ENCODE assay signal across 8 cellular contexts in the genomic region with DNA sequence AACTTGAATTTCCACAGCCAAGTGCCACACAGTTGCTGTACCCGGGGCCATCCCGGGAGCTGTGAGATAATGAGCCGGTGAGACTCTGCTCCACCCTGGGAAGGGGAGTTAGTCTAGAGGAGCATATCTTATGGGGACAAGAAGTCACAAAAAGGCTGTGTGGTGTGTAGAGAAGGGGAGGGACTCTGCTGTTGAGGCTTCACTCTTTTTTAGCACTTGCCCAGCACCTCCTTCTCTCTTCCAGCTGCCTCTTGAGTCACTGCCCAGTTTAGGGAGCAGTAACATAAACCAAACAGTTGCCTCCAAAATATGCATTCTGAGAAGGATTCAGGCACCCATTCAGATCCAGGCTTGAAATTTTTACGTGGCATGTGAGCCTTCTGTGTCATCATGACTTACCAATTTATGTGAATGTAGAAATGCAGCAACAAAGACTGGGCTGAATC. TPM values are rescaled to one million over a fixed set of nuclear protein-coding genes. Genes with fewer than 3 reads are reported as not detected.
DNase-seq lines count a peak whose midpoint lies in the region; ATAC-seq and TF ChIP-seq lines count a peak whose summit lies in the region.

No MANE protein-coding gene starts in this region.

- no peaks in the 10 kb centered on the region for H3K9me2 ChIP-seq in Karpas-422 (replicated peaks; ENCODE audit: insufficient read depth, low read length)

- peak overlapping the region; percentile 81 for H3K9ac ChIP-seq in Karpas-422 (ENCODE audit: low read length)

- no peaks in the 10 kb centered on the region for H3K9me3 Mint-ChIP-seq in activated naive CD8-positive, alpha-beta T cell treated with anti-CD3 and anti-CD28 coated beads, Interleukin-2, amount 10 ng/mL, durations not matched to agents 7 days and 5 days

- POLR2A ChIA-PET in activated naive CD8-positive, alpha-beta T cell treated with anti-CD3 and anti-CD28 coated beads, Interleukin-2, amount 10 ng/mL, durations not matched to agents 7 days and 5 days (lab: Charles Lee) = interaction anchor here (0.5 to 3.9 kb wide), 9 partner anchors 8 to 387 kb away, joined by 3 to 17 read pairs (median 4); a partner anchor contains a TSS

- intact Hi-C loops in left ventricle myocardium inferior (cut with micrococcal nuclease) (no loop called here), psoas muscle (cut with DNase I) (loop anchor here in 1 of 2 donors (2.0 kb wide), 1 partner anchor 19 kb away; no protein-coding TSS in a partner anchor)

- WGBS in psoas muscle, 3 donors = 1 to 2% (median 2%) methylated on average over 4 of the region's 4 CpGs

- H3K27ac ChIP-seq in Karpas-422 (ENCODE audit: low read length) (peak overlapping the region; percentile 40; the same call in 1 of the 2 replicates), left ventricle myocardium inferior (replicated peaks) (peak overlapping the region; percentile 96), psoas muscle (peak overlapping the region; percentile 96)

- peaks cover 8% of the 10 kb centered on the region; the same call in 1 of the 2 replicates for H4K20me1 ChIP-seq in Karpas-422 (ENCODE audit: insufficient read depth, low read depth, low read length)

- no peak for TF ChIP-seq CTCF in left ventricle myocardium inferior (IDR thresholded peaks at IDR 0.05; ENCODE audit: borderline replicate concordance)
- no peak for TF ChIP-seq CTCF in psoas muscle (IDR thresholded peaks at IDR 0.05)

- H3K9me3 ChIP-seq in Karpas-422 (ENCODE audit: low read length) (no peaks in the 10 kb centered on the region), left ventricle myocardium inferior (replicated peaks) (no peaks in the 10 kb centered on the region), psoas muscle (no peaks in the 10 kb centered on the region)

- peak overlapping the region; percentile 94 for H3K4me3 Mint-ChIP-seq in activated naive CD8-positive, alpha-beta T cell treated with anti-CD3 and anti-CD28 coated beads, Interleukin-2, amount 10 ng/mL, durations not matched to agents 7 days and 5 days

- H3K36me3 ChIP-seq in Karpas-422 (ENCODE audit: insufficient read depth, low read length) = peaks cover 9% of the 10 kb centered on the region; the same call in 1 of the 2 replicates
- H3K36me3 ChIP-seq in left ventricle myocardium inferior = peaks cover 10% of the 10 kb centered on the region
- peaks cover 0 to 23% of the 10 kb centered on the region in 2 donors for H3K36me3 ChIP-seq in psoas muscle (ENCODE audit: insufficient read depth in 1 of 2, low read depth in 1 of 2)

- peak overlapping the region; percentile 88 for H3K4me2 ChIP-seq in Karpas-422 (ENCODE audit: low read depth, low read length, poor library complexity, severe bottlenecking)

- H3K4me1 ChIP-seq in Karpas-422 (ENCODE audit: low read length) (peaks cover 47% of the 10 kb centered on the region), left ventricle myocardium inferior (peaks cover 54% of the 10 kb centered on the region), psoas muscle (peaks cover 30% of the 10 kb centered on the region)

- DNase-seq in GF-D8 (lab: John Stamatoyannopoulos, UW) = peak; percentile 32
- DNase-seq in Karpas-422 = peak; percentile 61
- no peak for DNase-seq in activated naive CD8-positive, alpha-beta T cell treated with anti-CD3 and anti-CD28 coated beads, Interleukin-2, amount 10 ng/mL, durations not matched to agents 7 days and 5 days
- DNase-seq in left ventricle myocardium inferior = no peak
- no peak for DNase-seq in psoas muscle
- DNase-seq in NCI-H345 (lab: John Stamatoyannopoulos, UW) = no peak

- peak overlapping the region; percentile 89 for H2AFZ ChIP-seq in Karpas-422 (ENCODE audit: low read length)

- peak; percentile 15 for ATAC-seq in GM21723 (IDR thresholded peaks at IDR 0.05; ENCODE audit: unreplicated experiment)
- peak; percentile 5 for ATAC-seq in activated naive CD8-positive, alpha-beta T cell treated with anti-CD3 and anti-CD28 coated beads, Interleukin-2, amount 10 ng/mL, durations not matched to agents 7 days and 5 days (ENCODE audit: low read depth)
- peak; percentile 61 to 77 (median 68) for ATAC-seq in psoas muscle
- no peak for ATAC-seq in GM18519 (IDR thresholded peaks at IDR 0.05; ENCODE audit: low FRiP score, unreplicated experiment)

- H3K79me2 ChIP-seq in Karpas-422 (ENCODE audit: low read length) = peaks cover 81% of the 10 kb centered on the region

- H3K4me3 ChIP-seq in Karpas-422 (ENCODE audit: low read length) (peak overlapping the region; percentile 85), left ventricle myocardium inferior (peak overlapping the region; percentile 91), psoas muscle (peak overlapping the region; percentile 85)

- H3K27me3 Mint-ChIP-seq in activated naive CD8-positive, alpha-beta T cell treated with anti-CD3 and anti-CD28 coated beads, Interleukin-2, amount 10 ng/mL, durations not matched to agents 7 days and 5 days = no peaks in the 10 kb centered on the region

- H3K27ac Mint-ChIP-seq in activated naive CD8-positive, alpha-beta T cell treated with anti-CD3 and anti-CD28 coated beads, Interleukin-2, amount 10 ng/mL, durations not matched to agents 7 days and 5 days = peak overlapping the region; percentile 97

- H3K36me3 Mint-ChIP-seq in activated naive CD8-positive, alpha-beta T cell treated with anti-CD3 and anti-CD28 coated beads, Interleukin-2, amount 10 ng/mL, durations not matched to agents 7 days and 5 days = peaks cover 14% of the 10 kb centered on the region

- no peaks in the 10 kb centered on the region for H3K27me3 ChIP-seq in Karpas-422 (ENCODE audit: low read length)
- no peaks in the 10 kb centered on the region for H3K27me3 ChIP-seq in left ventricle myocardium inferior (ENCODE audit: low read depth)
- no peaks in the 10 kb centered on the region for H3K27me3 ChIP-seq in psoas muscle (ENCODE audit: insufficient read depth in 3 of 3, low read length in 2 of 3)

- peaks cover 45% of the 10 kb centered on the region for H3K4me1 Mint-ChIP-seq in activated naive CD8-positive, alpha-beta T cell treated with anti-CD3 and anti-CD28 coated beads, Interleukin-2, amount 10 ng/mL, durations not matched to agents 7 days and 5 days

RNA-seq across cellular contexts. Expression of a gene that starts 0.7 kb away (rescaled TPM):
- total RNA-seq in Karpas-422 (2014; rRNA removed; shearing (Covaris generic); ENCODE audit: low replicate concordance) = 66.3 and 95.2 TPM in 2 replicates
- 10 to 100 TPM; 90.2 to 92.0 TPM for total RNA-seq in activated naive CD8-positive, alpha-beta T cell treated with anti-CD3 and anti-CD28 coated beads, Interleukin-2, amount 10 ng/mL, durations not matched to agents 7 days and 5 days
- total RNA-seq in left ventricle myocardium inferior (60.7 TPM), psoas muscle (100 to 1,000 TPM in 3 of 4 donors, 10 to 100 TPM in 1; 82.4 to 114 (median 107) TPM)
- 10 to 100 TPM; 29.1 to 68.0 (median 35.2) TPM for polyA plus RNA-seq in psoas muscle

Comparison
In these comparisons a context has a peak if more than half of its experiments do, and no peak if none do; other contexts are left out.
1. DNase-seq: peak in GF-D8 (single experiment) and Karpas-422 (single experiment); none in activated naive CD8-positive, alpha-beta T cell treated with anti-CD3 and anti-CD28 coated beads, Interleukin-2, amount 10 ng/mL, durations not matched to agents 7 days and 5 days (single experiment), left ventricle myocardium inferior (single experiment), psoas muscle (0 of 2) and NCI-H345 (single experiment).
2. H3K27ac ChIP-seq: peak in every context shown above with its lines; median percentile 96 in left ventricle myocardium inferior; 96 in psoas muscle; 40 in Karpas-422.
3. Peak in every context shown above with its lines, with median percentiles within 50 percentile points of each other: H3K4me3 ChIP-seq.